In genomic region chr17:57215317-57215716, GRCh38 we compare ENCODE assay signal across 16 cellular contexts. TPM values are rescaled to one million over a fixed set of nuclear protein-coding genes. Genes with fewer than 3 reads are reported as not detected.
DNase-seq lines count a peak whose midpoint lies in the region; ATAC-seq, FAIRE-seq and TF ChIP-seq lines count a peak whose summit lies in the region.
"Had no signal": no experiment of that assay in that cellular context is flagged by ENCODE, and none has a peak within 500 bp of the region (broad histone marks: within the 10 kb centered on the region; RNA-seq: fewer than 3 reads in every experiment).

No MANE protein-coding gene starts in this region.

- no peak; the same call in 1 of the 2 replicates for TF ChIP-seq EP300 in K562 (IDR thresholded peaks at IDR 0.05; ENCODE audit: low read length)
- TF ChIP-seq EP300 in upper lobe of left lung (IDR thresholded peaks at IDR 0.05) = peak in 2 of 4 donors; percentile 23 to 63

- H3K27ac ChIP-seq in K562 (ENCODE audit: extremely low read depth, low read depth, low read length) (no peak overlapping the region), tibial artery (no peak overlapping the region), upper lobe of left lung (no peak overlapping the region)
- H3K27ac ChIP-seq: neural progenitor cell, Peyer's patch, skin epidermis had no signal

- no peak overlapping the region for H3K4me3 ChIP-seq in K562
- no peak overlapping the region for H3K4me3 ChIP-seq in tibial artery
- no peak overlapping the region for H3K4me3 ChIP-seq in upper lobe of left lung
- H3K4me3 ChIP-seq: neural progenitor cell, Peyer's patch, skin epidermis had no signal

- no peak for TF ChIP-seq RAD21 in K562 (CRISPR knock-in tag; conservative IDR thresholded peaks at IDR 0.05 in 1 of 2, IDR thresholded peaks at IDR 0.05 in 1 of 2)

- TF ChIP-seq CTCF in K562 (IDR thresholded peaks at IDR 0.05 in 2 of 3, conservative IDR thresholded peaks at IDR 0.05 in 1 of 3; ENCODE audit: insufficient read depth in 2 of 3, low read depth in 1 of 3, low read length in 3 of 3) (no peak), tibial artery (IDR thresholded peaks at IDR 0.05) (no peak), upper lobe of left lung (IDR thresholded peaks at IDR 0.05) (no peak)

- no peaks in the 10 kb centered on the region for H3K79me2 ChIP-seq in K562 (ENCODE audit: control insufficient read depth, insufficient read depth, low read length)

- FAIRE-seq in HTR-8/SVneo (lab: Jason Lieb, UNC) (peak; percentile 82), K562 (lab: Jason Lieb, UNC) (no peak)
- FAIRE-seq: HepG2 had no signal

- POLR2A ChIA-PET in K562 (lab: Yijun Ruan, JAX) = no interaction called here

- in situ Hi-C loops in K562 (cut with MboI) = no loop called here

- intact Hi-C loops in K562 (cut with micrococcal nuclease) (no loop called here), tibial artery (cut with DNase I; ENCODE audit: low total_unique reads) (no loop called here)

- H3K36me3 ChIP-seq in K562 (ENCODE audit: control insufficient read depth, insufficient read depth, low read length) (no peaks in the 10 kb centered on the region), tibial artery (no peaks in the 10 kb centered on the region), upper lobe of left lung (no peaks in the 10 kb centered on the region)
- H3K36me3 ChIP-seq: neural progenitor cell, Peyer's patch had no signal

- WGBS in K562 (ENCODE audit: insufficient coverage, low coverage, missing lambda C conversion rate) = under 1% methylated on average over 8 of the region's 8 CpGs
- 64 to 75% methylated on average over 8 of the region's 8 CpGs for WGBS in upper lobe of left lung, 2 donors

- DNase-seq in HTR-8/SVneo (ENCODE audit: insufficient read length, low spot score) (no peak), K562 (ENCODE audit: extremely low read depth in 1 of 4, low spot score in 3 of 4) (peak in 2 of 4 experiments; percentile 21 to 22), glomerular endothelial cell (ENCODE audit: extremely low read depth, low read depth, low spot score) (peak; percentile 55), tibial artery (peak; percentile 23 to 69), upper lobe of left lung (no peak)
- DNase-seq: activated CD4-positive, alpha-beta T cell treated with anti-CD3 and anti-CD28 coated beads, Interleukin-2, amount 50 U/mL, for 1 hour; effector CD8-positive, alpha-beta T cell; hippocampal formation; NCI-H1436 treated with DMSO at 0.1 percent for 48 hours; NCI-H510A; Peyer's patch had no signal

- H3K9me1 ChIP-seq in K562 (ENCODE audit: control insufficient read depth, insufficient read depth, low read length) = no peaks in the 10 kb centered on the region

- TF ChIP-seq POLR2A in K562 (conservative IDR thresholded peaks at IDR 0.05) = no peak
- TF ChIP-seq POLR2A in upper lobe of left lung (IDR thresholded peaks at IDR 0.05) = no peak

- H4K20me1 ChIP-seq in K562 (replicated peaks; ENCODE audit: control insufficient read depth, insufficient read depth, low read length) = no peaks in the 10 kb centered on the region

- H2AFZ ChIP-seq in K562 (ENCODE audit: low read depth, low read length) = peak overlapping the region; percentile 72

- H3K27me3 ChIP-seq in K562 (ENCODE audit: control insufficient read depth in 2 of 2, insufficient read depth in 2 of 2, low read length in 2 of 2) (peaks cover 0 to 4% of the 10 kb centered on the region in 2 experiments; a peak in 1 of 5 replicates), tibial artery (no peaks in the 10 kb centered on the region), upper lobe of left lung (no peaks in the 10 kb centered on the region)
- H3K27me3 ChIP-seq: neural progenitor cell, Peyer's patch had no signal

- CTCF ChIA-PET in K562 (lab: Yijun Ruan, JAX; ENCODE audit: low intra/inter-chr PET ratio) = no interaction called here

- H3K4me1 ChIP-seq in K562 (replicated peaks in 1 of 2; ENCODE audit: control insufficient read depth in 2 of 2, insufficient read depth in 2 of 2, low read length in 2 of 2) (no peaks in the 10 kb centered on the region; a peak in 1 of 5 replicates), tibial artery (no peaks in the 10 kb centered on the region), upper lobe of left lung (no peaks in the 10 kb centered on the region)
- H3K4me1 ChIP-seq: Peyer's patch had no signal

- ATAC-seq in K562 (peak; percentile 67), upper lobe of left lung (ENCODE audit: low FRiP score in 2 of 2) (no peak), GM19452 (IDR thresholded peaks at IDR 0.05; ENCODE audit: unreplicated experiment) (no peak), GM21717 (IDR thresholded peaks at IDR 0.05; ENCODE audit: unreplicated experiment) (no peak)
- ATAC-seq: HepG2 had no signal

- peak overlapping the region; percentile 45 for H3K4me2 ChIP-seq in K562 (ENCODE audit: insufficient read depth, low read length)
- H3K4me2 ChIP-seq: neural progenitor cell had no signal

- H3K9me3 ChIP-seq in K562 (replicated peaks; ENCODE audit: control insufficient read depth, insufficient read depth, low read depth, low read length) (no peaks in the 10 kb centered on the region), tibial artery (no peaks in the 10 kb centered on the region), upper lobe of left lung (no peaks in the 10 kb centered on the region)
- H3K9me3 ChIP-seq: Peyer's patch had no signal

- no TSS peak for BruUV-seq in K562 (replicated peaks; lab: Mats Ljungman, UMichigan)

- no peak overlapping the region for H3K9ac ChIP-seq in K562 (ENCODE audit: insufficient read depth in 1 of 2, low read depth in 2 of 2, low read length in 2 of 2)
- H3K9ac ChIP-seq: neural progenitor cell had no signal

TF ChIP-seq in K562, 482 proteins besides CTCF, POLR2A, EP300 and RAD21 (continues in another document):
- no peak for TF ChIP-seq ZNF57 (CRISPR knock-in tag; IDR thresholded peaks at IDR 0.05)
- no peak for TF ChIP-seq PRPF4 (IDR thresholded peaks at IDR 0.05; ENCODE audit: insufficient read depth, low read depth, low read length, poor library complexity, severe bottlenecking)
- peak; percentile 67; the same call in 1 of the 2 replicates for TF ChIP-seq SMARCA4 (IDR thresholded peaks at IDR 0.05)
- TF ChIP-seq ZNF184 (CRISPR knock-in tag; IDR thresholded peaks at IDR 0.05) = no peak
- TF ChIP-seq HSF4 (CRISPR knock-in tag; IDR thresholded peaks at IDR 0.05; ENCODE audit: borderline replicate concordance) = no peak
- TF ChIP-seq ATF3 (IDR thresholded peaks at IDR 0.05) = 0 out of 2 replicates have a peak, but pooled peaks have one; percentile 34
- TF ChIP-seq ATF3 (CRISPR knock-in tag; conservative IDR thresholded peaks at IDR 0.05) = no peak
- TF ChIP-seq ZNF239 (CRISPR knock-in tag; IDR thresholded peaks at IDR 0.05) = no peak
- TF ChIP-seq FOSL1 (tag; conservative IDR thresholded peaks at IDR 0.05) = peak; percentile 75
- TF ChIP-seq MLX (CRISPR knock-in tag; conservative IDR thresholded peaks at IDR 0.05) = no peak
- TF ChIP-seq MAFG (tag; conservative IDR thresholded peaks at IDR 0.05) = no peak
- no peak for TF ChIP-seq ATF2 (CRISPR knock-in tag; IDR thresholded peaks at IDR 0.05)
- TF ChIP-seq CC2D1A (IDR thresholded peaks at IDR 0.05) = no peak
- TF ChIP-seq HMG20A (CRISPR knock-in tag; conservative IDR thresholded peaks at IDR 0.05) = no peak
- TF ChIP-seq ZNF224 (CRISPR knock-in tag; IDR thresholded peaks at IDR 0.05) = no peak

RNA-seq across cellular contexts. Expression of gene MSI2, which starts 41.0 kb away (rescaled TPM):
- 290 and 357 TPM in 2 replicates for total RNA-seq in K562 (2011; cell fraction: chromatin; rRNA removed; ENCODE audit: low replicate concordance)
- total RNA-seq in K562 (2011; cell fraction: nucleolus; rRNA removed) = 109 and 121 TPM in 2 replicates
- total RNA-seq in K562 (2011; cell fraction: nucleoplasm; rRNA removed) = 200 and 269 TPM in 2 replicates
- 29.7 and 51.4 TPM in 2 replicates for total RNA-seq in K562 (2014; rRNA removed)
- total RNA-seq in K562 (2014; rRNA removed; fragmentation: Illumina TruSeq; extraction: Trizol) = 42.4 and 50.3 TPM in 2 replicates
- 45.2 and 50.9 TPM in 2 replicates for total RNA-seq in K562 (2015; rRNA removed; fragmentation: Illumina TruSeq; extraction: Trizol)
- total RNA-seq in K562 (2021) = 60.4 and 61.8 TPM in 2 replicates
- polyA plus RNA-seq in K562 (2011; rRNA removed) = 36.8 and 48.9 TPM in 2 replicates
- 25.6 and 43.5 TPM in 2 replicates for polyA plus RNA-seq in K562 (2011; cell fraction: cytosol; rRNA removed)
- polyA plus RNA-seq in K562 (2011; cell fraction: nucleus; rRNA removed) = 61.4 and 77.7 TPM in 2 replicates
- 37.7 and 43.6 TPM in 2 replicates for polyA plus RNA-seq in K562 (2012)
- 56.3 and 66.6 TPM in 2 replicates for polyA plus RNA-seq in K562 (2014; fragmentation: Illumina TruSeq; extraction: Trizol)
- 1 to 10 TPM; 4.6 to 5.3 TPM for polyA plus RNA-seq in K562 (2014; fragmentation: Nextera tagmentation; extraction: Ambion mirVana)
- 30.5 and 35.5 TPM in 2 replicates for polyA plus RNA-seq in K562 (2014; rRNA removed)
- polyA minus RNA-seq in K562 (2011; rRNA and poly(A)+ RNA removed) = 72.6 and 78.9 TPM in 2 replicates
- 32.4 and 39.6 TPM in 2 replicates for polyA minus RNA-seq in K562 (2011; cell fraction: cytosol; rRNA and poly(A)+ RNA removed)
- polyA minus RNA-seq in K562 (2011; cell fraction: nucleus; rRNA and poly(A)+ RNA removed) = 38.9 and 58.1 TPM in 2 replicates
- 10.3 and 15.9 TPM in 2 replicates for total RNA-seq in glomerular endothelial cell
- total RNA-seq in upper lobe of left lung = 10 to 100 TPM; 20.1 to 44.0 (median 32.2) TPM

Comparison
In these comparisons a context has a peak if more than half of its experiments do, and no peak if none do; other contexts are left out.
1. DNase-seq: peak in glomerular endothelial cell (single experiment) and tibial artery (2 of 2); none in HTR-8/SVneo (single experiment) and upper lobe of left lung (0 of 2).